ENCODE assay signal across 28 cellular contexts in genomic region chr2:82848285-82848684, GRCh38.
"Had no signal": no experiment of that assay in that cellular context is flagged by ENCODE, and none has a peak within 500 bp of the region (broad histone marks: within the 10 kb centered on the region; RNA-seq: fewer than 3 reads in every experiment).

No MANE protein-coding gene starts in this region.

- H3K9me3 Mint-ChIP-seq: stimulated activated naive CD8-positive, alpha-beta T cell treated with anti-CD3 and anti-CD28 coated beads, Interleukin-15, Interleukin-2, amounts not matched to agents 100 ng/mL and 50 ng/mL, for 24 hours; type B pancreatic cell had no signal

- H3K36me3 ChIP-seq: stomach, suprapubic skin, thoracic aorta, thyroid gland, tibial artery, tibial nerve, transverse colon, upper lobe of left lung, upper lobe of right lung, uterus, vagina had no signal

- H3K27me3 Mint-ChIP-seq: stimulated activated memory B cell treated with anti-CD40 and anti-IgM and Interleukin-4, amounts not matched to agents 10 μg/mL and 1 μg/mL and 100 μg/mL, for 72 hours; stimulated activated naive B cell treated with anti-CD40 and anti-IgM and Interleukin-4, amounts not matched to agents 10 μg/mL and 1 μg/mL and 100 μg/mL, for 72 hours; stimulated activated naive CD8-positive, alpha-beta T cell treated with anti-CD3 and anti-CD28 coated beads, Interleukin-15, amount 100 ng/mL, for 72 hours; stimulated activated naive CD8-positive, alpha-beta T cell treated with anti-CD3 and anti-CD28 coated beads, Interleukin-15, Interleukin-2, amounts not matched to agents 100 ng/mL and 50 ng/mL, for 24 hours; type B pancreatic cell had no signal

- H3K36me3 Mint-ChIP-seq: stimulated activated effector memory CD8-positive, alpha-beta T cell treated with anti-CD3 and anti-CD28 coated beads, Interleukin-12 subunit alpha, Interleukin-12 subunit beta, amount 100 ng/mL, for 72 hours; stimulated activated memory B cell treated with anti-CD40 and anti-IgM and Interleukin-4, amounts not matched to agents 10 μg/mL and 1 μg/mL and 100 μg/mL, for 72 hours; stimulated activated naive B cell treated with anti-CD40 and anti-IgM and Interleukin-4, amounts not matched to agents 10 μg/mL and 1 μg/mL and 100 μg/mL, for 72 hours; type B pancreatic cell had no signal

- H3K4me3 ChIP-seq: stomach, suprapubic skin, testis, thoracic aorta, thyroid gland, tibial artery, tibial nerve, transverse colon, upper lobe of left lung, upper lobe of right lung, uterus, vagina had no signal

- H3K4me1 Mint-ChIP-seq: stimulated activated effector memory CD8-positive, alpha-beta T cell treated with anti-CD3 and anti-CD28 coated beads, Interleukin-12 subunit alpha, Interleukin-12 subunit beta, amount 100 ng/mL, for 72 hours; stimulated activated memory B cell treated with anti-CD40 and anti-IgM and Interleukin-4, amounts not matched to agents 10 μg/mL and 1 μg/mL and 100 μg/mL, for 72 hours; stimulated activated naive B cell treated with anti-CD40 and anti-IgM and Interleukin-4, amounts not matched to agents 10 μg/mL and 1 μg/mL and 100 μg/mL, for 72 hours; stimulated activated naive CD8-positive, alpha-beta T cell treated with anti-CD3 and anti-CD28 coated beads, Interleukin-15, amount 100 ng/mL, for 72 hours had no signal

- H3K27ac Mint-ChIP-seq: stimulated activated effector memory CD8-positive, alpha-beta T cell treated with anti-CD3 and anti-CD28 coated beads, Interleukin-12 subunit alpha, Interleukin-12 subunit beta, amount 100 ng/mL, for 72 hours; stimulated activated memory B cell treated with anti-CD40 and anti-IgM and Interleukin-4, amounts not matched to agents 10 μg/mL and 1 μg/mL and 100 μg/mL, for 72 hours; stimulated activated naive B cell treated with anti-CD40 and anti-IgM and Interleukin-4, amounts not matched to agents 10 μg/mL and 1 μg/mL and 100 μg/mL, for 72 hours; stimulated activated naive CD8-positive, alpha-beta T cell treated with anti-CD3 and anti-CD28 coated beads, Interleukin-15, amount 100 ng/mL, for 72 hours; stimulated activated naive CD8-positive, alpha-beta T cell treated with anti-CD3 and anti-CD28 coated beads, Interleukin-15, Interleukin-2, amounts not matched to agents 100 ng/mL and 50 ng/mL, for 24 hours; type B pancreatic cell had no signal

- H3K27ac ChIP-seq: stomach, suprapubic skin, testis, thoracic aorta, thyroid gland, tibial artery, tibial nerve, transverse colon, upper lobe of left lung, upper lobe of right lung, uterus, vagina had no signal

- H3K4me3 Mint-ChIP-seq: stimulated activated effector memory CD8-positive, alpha-beta T cell treated with anti-CD3 and anti-CD28 coated beads, Interleukin-12 subunit alpha, Interleukin-12 subunit beta, amount 100 ng/mL, for 72 hours; stimulated activated memory B cell treated with anti-CD40 and anti-IgM and Interleukin-4, amounts not matched to agents 10 μg/mL and 1 μg/mL and 100 μg/mL, for 72 hours; stimulated activated naive B cell treated with anti-CD40 and anti-IgM and Interleukin-4, amounts not matched to agents 10 μg/mL and 1 μg/mL and 100 μg/mL, for 72 hours; stimulated activated naive CD8-positive, alpha-beta T cell treated with anti-CD3 and anti-CD28 coated beads, Interleukin-15, amount 100 ng/mL, for 72 hours; stimulated activated naive CD8-positive, alpha-beta T cell treated with anti-CD3 and anti-CD28 coated beads, Interleukin-15, Interleukin-2, amounts not matched to agents 100 ng/mL and 50 ng/mL, for 24 hours; type B pancreatic cell had no signal

- DNase-seq: stimulated activated CD4-positive, alpha-beta T cell treated with anti-CD3 and anti-CD28 coated beads, Interleukin-2, amount 100 ng/mL, for 48 hours; stimulated activated CD4-positive, alpha-beta T cell treated with anti-CD3 and anti-CD28 coated beads, Interleukin-4, amount 100 ng/mL, for 1 hour; stimulated activated CD4-positive, alpha-beta T cell treated with anti-CD3 and anti-CD28 coated beads, Interleukin-4, amount 100 ng/mL, for 24 hours; stimulated activated CD4-positive, alpha-beta T cell treated with anti-CD3 and anti-CD28 coated beads, Interleukin-4, amount 100 ng/mL, for 4 hours; stimulated activated CD8-positive, alpha-beta memory T cell treated with anti-CD3 and anti-CD28 coated beads, Interleukin-4, amount 100 ng/mL, for 48 hours; stimulated activated naive B cell treated with anti-CD40 and anti-IgM and Interleukin-4, amounts not matched to agents 10 μg/mL and 1 μg/mL and 100 μg/mL, for 72 hours; stimulated activated naive CD4-positive, alpha-beta T cell; stimulated activated naive CD4-positive, alpha-beta T cell treated with Interleukin-2 at 50 U/mL for 16 hours; stimulated activated naive CD8-positive, alpha-beta T cell treated with anti-CD3 and anti-CD28 coated beads, Interleukin-15, amount 100 ng/mL, for 72 hours; stimulated activated naive CD8-positive, alpha-beta T cell treated with anti-CD3 and anti-CD28 coated beads, Interleukin-15, Interleukin-2, amounts not matched to agents 100 U/mL and 50 U/mL, for 24 hours; stomach; substantia nigra; testis; thyroid gland; tibial artery; transverse colon; trophoblast cell; upper lobe of right lung; uterus had no signal

- H3K4me1 ChIP-seq: stomach, suprapubic skin, testis, thyroid gland, tibial artery, tibial nerve, transverse colon, upper lobe of left lung, upper lobe of right lung, uterus, vagina had no signal
